27 cellular contexts compared by ENCODE assay signal in the genomic region with DNA sequence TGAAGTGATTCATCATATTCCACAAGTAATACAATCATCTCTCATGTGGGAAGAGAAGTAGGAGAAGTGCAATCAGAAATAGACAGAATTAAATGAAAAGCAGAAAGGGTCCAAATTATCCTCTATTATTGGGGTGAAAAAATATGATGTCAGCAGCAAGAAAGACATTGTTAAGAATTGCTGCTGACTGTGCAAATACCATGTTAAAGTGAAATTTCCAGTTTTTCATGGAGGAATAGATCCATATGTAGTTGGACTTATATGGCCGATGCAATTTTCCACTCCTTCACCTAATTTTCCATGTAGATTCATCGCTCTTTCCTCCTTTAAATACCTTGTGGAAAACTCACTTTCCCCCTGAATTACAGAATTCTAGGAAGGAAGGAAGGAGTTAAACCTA.
"Had no signal": no experiment of that assay in that cellular context is flagged by ENCODE, and none has a peak within 500 bp of the region (broad histone marks: within the 10 kb centered on the region; RNA-seq: fewer than 3 reads in every experiment).

No MANE protein-coding gene starts in this region.

- H2AFZ ChIP-seq: hepatocyte, parathyroid adenoma had no signal

- ATAC-seq: esophagus mucosa; gastroesophageal sphincter; heart left ventricle; left ventricle myocardium superior; lower lobe of right lung; mucosa of descending colon; natural killer cell treated with Interleukin-12 subunit alpha and Interleukin-12 subunit beta and Interleukin-15 and Interleukin-18, amount 100 ng/mL, for 72 hours; sciatic nerve; stimulated activated effector memory CD8-positive, alpha-beta T cell treated with anti-CD3 and anti-CD28 coated beads, Interleukin-12 subunit alpha, Interleukin-12 subunit beta, amount 100 ng/mL, for 72 hours; stimulated activated naive CD8-positive, alpha-beta T cell treated with anti-CD3 and anti-CD28 coated beads, Interleukin-15, Interleukin-2, amounts not matched to agents 100 U/mL and 50 U/mL, for 24 hours; upper lobe of right lung had no signal

- H3K27ac Mint-ChIP-seq: memory B cell; naive B cell; natural killer cell treated with Interleukin-12 subunit alpha and Interleukin-12 subunit beta and Interleukin-15 and Interleukin-18, amount 100 ng/mL, for 72 hours; progenitor cell of endocrine pancreas; stimulated activated effector memory CD8-positive, alpha-beta T cell treated with anti-CD3 and anti-CD28 coated beads, Interleukin-12 subunit alpha, Interleukin-12 subunit beta, amount 100 ng/mL, for 72 hours had no signal

- H3K9me3 ChIP-seq: gastroesophageal sphincter, heart left ventricle, lower lobe of right lung, mucosa of descending colon, neutrophil, thoracic aorta, tibial nerve, upper lobe of right lung, uterus had no signal

- H3K9me3 Mint-ChIP-seq: memory B cell; naive B cell; natural killer cell treated with Interleukin-12 subunit alpha and Interleukin-12 subunit beta and Interleukin-15 and Interleukin-18, amount 100 ng/mL, for 72 hours; neural crest cell; stimulated activated effector memory CD8-positive, alpha-beta T cell treated with anti-CD3 and anti-CD28 coated beads, Interleukin-12 subunit alpha, Interleukin-12 subunit beta, amount 100 ng/mL, for 72 hours had no signal

- H3K4me3 ChIP-seq: gastroesophageal sphincter, heart left ventricle, hepatocyte, lower lobe of right lung, mucosa of descending colon, thoracic aorta, tibial nerve, upper lobe of right lung, uterus had no signal

- H3K4me2 ChIP-seq: hepatocyte had no signal

- H3K4me1 ChIP-seq: gastroesophageal sphincter, heart left ventricle, lower lobe of right lung, parathyroid adenoma, tibial nerve, upper lobe of right lung, uterus had no signal

- H3K79me2 ChIP-seq: hepatocyte, parathyroid adenoma had no signal

- H3K4me1 Mint-ChIP-seq: memory B cell; naive B cell; neural crest cell; stimulated activated effector memory CD8-positive, alpha-beta T cell treated with anti-CD3 and anti-CD28 coated beads, Interleukin-12 subunit alpha, Interleukin-12 subunit beta, amount 100 ng/mL, for 72 hours had no signal

- H3K27me3 ChIP-seq: gastroesophageal sphincter, heart left ventricle, hepatocyte, neutrophil, tibial nerve, upper lobe of right lung, uterus had no signal

- H3K27ac ChIP-seq: dorsolateral prefrontal cortex, gastroesophageal sphincter, heart left ventricle, hepatocyte, lower lobe of right lung, neutrophil, parathyroid adenoma, thoracic aorta, tibial nerve, upper lobe of right lung, uterus had no signal

- H3K27me3 Mint-ChIP-seq: memory B cell, naive B cell had no signal

- H3K4me3 Mint-ChIP-seq: memory B cell; naive B cell; natural killer cell treated with Interleukin-12 subunit alpha and Interleukin-12 subunit beta and Interleukin-15 and Interleukin-18, amount 100 ng/mL, for 72 hours; neural crest cell; stimulated activated effector memory CD8-positive, alpha-beta T cell treated with anti-CD3 and anti-CD28 coated beads, Interleukin-12 subunit alpha, Interleukin-12 subunit beta, amount 100 ng/mL, for 72 hours had no signal

- DNase-seq: dorsolateral prefrontal cortex; effector CD4-positive, alpha-beta T cell; foreskin fibroblast; heart left ventricle; kidney glomerular epithelial cell; left ventricle myocardium superior; lower lobe of right lung; mucosa of descending colon; naive B cell; stimulated activated CD4-positive, alpha-beta T cell treated with anti-CD3 and anti-CD28 coated beads, Interleukin-2, amount 100 ng/mL, for 24 hours; stimulated activated CD4-positive, alpha-beta T cell treated with anti-CD3 and anti-CD28 coated beads, Interleukin-4, amount 100 ng/mL, for 24 hours; stimulated activated naive CD8-positive, alpha-beta T cell treated with anti-CD3 and anti-CD28 coated beads, Interleukin-15, Interleukin-2, amounts not matched to agents 100 U/mL and 50 U/mL, for 24 hours; upper lobe of right lung; uterus had no signal

- H3K36me3 Mint-ChIP-seq: memory B cell; naive B cell; natural killer cell treated with Interleukin-12 subunit alpha and Interleukin-12 subunit beta and Interleukin-15 and Interleukin-18, amount 100 ng/mL, for 72 hours; stimulated activated effector memory CD8-positive, alpha-beta T cell treated with anti-CD3 and anti-CD28 coated beads, Interleukin-12 subunit alpha, Interleukin-12 subunit beta, amount 100 ng/mL, for 72 hours had no signal

- H3K36me3 ChIP-seq: gastroesophageal sphincter, heart left ventricle, lower lobe of right lung, neutrophil, thoracic aorta, tibial nerve, upper lobe of right lung, uterus had no signal
